Comparison of ENCODE assay signal across 12 cellular contexts in genomic region chr1:229325401-229325800, GRCh38. TPM values are rescaled to one million over a fixed set of nuclear protein-coding genes. Genes with fewer than 3 reads are reported as not detected.
A peak's percentile ranks its signal among the peaks of the same experiment; 100 is the strongest.
DNase-seq lines count a peak whose midpoint lies in the region; ATAC-seq, FAIRE-seq and TF ChIP-seq lines count a peak whose summit lies in the region.
"Had no signal": no experiment of that assay in that cellular context is flagged by ENCODE, and none has a peak within 500 bp of the region (broad histone marks: within the 10 kb centered on the region; RNA-seq: fewer than 3 reads in every experiment).

No MANE protein-coding gene starts in this region.

- H3K27ac Mint-ChIP-seq in CD14-positive monocyte (peak overlapping the region; percentile 41 to 80 (median 59)), GM23338 (no peak overlapping the region)
- peak overlapping the region; percentile 81 for H3K27ac Mint-ChIP-seq in activated T-helper 2 cell treated with anti-CD3 and anti-CD28 coated beads, Interferon-gamma antibody, Interleukin-2, Interleukin-4, amounts not matched to agents 10 μg/mL and 5 μg/mL and 100 μg/mL, durations not matched to agents 14 hours and 24 hours and 36 hours
- peak overlapping the region in 7 of 9 donors; percentile 81 to 96 (median 93) for H3K27ac Mint-ChIP-seq in naive thymus-derived CD4-positive, alpha-beta T cell
- H3K27ac Mint-ChIP-seq: activated naive CD8-positive, alpha-beta T cell treated with anti-CD3 and anti-CD28 coated beads, Interleukin-2, amount 10 ng/mL, durations not matched to agents 7 days and 5 days had no signal

- peaks cover 0 to 10% (median 5%) of the 10 kb centered on the region in 3 experiments for H3K36me3 ChIP-seq in naive thymus-derived CD4-positive, alpha-beta T cell (ENCODE audit: control insufficient read depth in 2 of 3, insufficient read depth in 3 of 3, low read length in 3 of 3)
- H3K36me3 ChIP-seq in GM23338 (ENCODE audit: insufficient read depth): peaks cover 18% of the 10 kb centered on the region

- no peaks in the 10 kb centered on the region for H3K4me1 ChIP-seq in naive thymus-derived CD4-positive, alpha-beta T cell (ENCODE audit: control insufficient read depth in 2 of 2, insufficient read depth in 2 of 2, low read length in 2 of 2)
- H3K4me1 ChIP-seq in GM23338 (ENCODE audit: insufficient read depth): peaks cover 7% of the 10 kb centered on the region; the same call in 1 of the 2 replicates
- H3K4me1 ChIP-seq: thyroid gland had no signal

- no peak overlapping the region for H3K4me3 ChIP-seq in naive thymus-derived CD4-positive, alpha-beta T cell (ENCODE audit: low read length)
- H3K4me3 ChIP-seq in GM23338: no peak overlapping the region
- H3K4me3 ChIP-seq: hepatocyte, thyroid gland had no signal

- FAIRE-seq in GM19239 (lab: Jason Lieb, UNC): peak; percentile 18

- peaks cover 67 to 71% of the 10 kb centered on the region in 2 donors for H3K36me3 Mint-ChIP-seq in CD14-positive monocyte
- peaks cover 63% of the 10 kb centered on the region for H3K36me3 Mint-ChIP-seq in activated T-helper 2 cell treated with anti-CD3 and anti-CD28 coated beads, Interferon-gamma antibody, Interleukin-2, Interleukin-4, amounts not matched to agents 10 μg/mL and 5 μg/mL and 100 μg/mL, durations not matched to agents 14 hours and 24 hours and 36 hours (ENCODE audit: low read depth)
- peaks cover 3 to 36% (median 19%) of the 10 kb centered on the region in 5 donors for H3K36me3 Mint-ChIP-seq in naive thymus-derived CD4-positive, alpha-beta T cell
- H3K36me3 Mint-ChIP-seq in GM23338 (ENCODE audit: low read depth): 0 out of 3 replicates have a peak, but pooled peaks cover 4% of the 10 kb centered on the region

- H3K4me2 ChIP-seq in GM23338: no peak overlapping the region
- H3K4me2 ChIP-seq: hepatocyte had no signal

- no peak overlapping the region for H3K4me3 Mint-ChIP-seq in CD14-positive monocyte
- H3K4me3 Mint-ChIP-seq in activated T-helper 2 cell treated with anti-CD3 and anti-CD28 coated beads, Interferon-gamma antibody, Interleukin-2, Interleukin-4, amounts not matched to agents 10 μg/mL and 5 μg/mL and 100 μg/mL, durations not matched to agents 14 hours and 24 hours and 36 hours (ENCODE audit: low read depth): no peak overlapping the region
- peak overlapping the region in 8 of 10 donors; percentile 0 to 81 (median 75) for H3K4me3 Mint-ChIP-seq in naive thymus-derived CD4-positive, alpha-beta T cell
- H3K4me3 Mint-ChIP-seq in GM23338: no peak overlapping the region
- H3K4me3 Mint-ChIP-seq: activated naive CD8-positive, alpha-beta T cell treated with anti-CD3 and anti-CD28 coated beads, Interleukin-2, amount 10 ng/mL, durations not matched to agents 7 days and 5 days had no signal

- no peak overlapping the region for H3K27ac ChIP-seq in naive thymus-derived CD4-positive, alpha-beta T cell (ENCODE audit: low read depth, low read length)
- H3K27ac ChIP-seq in GM23338 (ENCODE audit: low read depth): no peak overlapping the region
- H3K27ac ChIP-seq: hepatocyte, thyroid gland had no signal

- no peaks in the 10 kb centered on the region for H3K9me2 ChIP-seq in GM23338 (ENCODE audit: insufficient read depth)

- H3K79me2 ChIP-seq in GM23338 (replicated peaks; ENCODE audit: insufficient read depth): peaks cover 2% of the 10 kb centered on the region; the same call in 1 of the 2 replicates
- H3K79me2 ChIP-seq: hepatocyte had no signal

- TF ChIP-seq CTCF in CD14-positive monocyte (IDR thresholded peaks at IDR 0.05) (no peak), GM23338 (conservative IDR thresholded peaks at IDR 0.05; ENCODE audit: low read depth in 2 of 2) (no peak)

- H2AFZ ChIP-seq in GM23338: no peak overlapping the region
- H2AFZ ChIP-seq: hepatocyte had no signal

- H3K9me3 Mint-ChIP-seq in CD14-positive monocyte (no peaks in the 10 kb centered on the region), GM23338 (no peaks in the 10 kb centered on the region)
- no peaks in the 10 kb centered on the region for H3K9me3 Mint-ChIP-seq in activated T-helper 2 cell treated with anti-CD3 and anti-CD28 coated beads, Interferon-gamma antibody, Interleukin-2, Interleukin-4, amounts not matched to agents 10 μg/mL and 5 μg/mL and 100 μg/mL, durations not matched to agents 14 hours and 24 hours and 36 hours
- no peaks in the 10 kb centered on the region for H3K9me3 Mint-ChIP-seq in naive thymus-derived CD4-positive, alpha-beta T cell
- H3K9me3 Mint-ChIP-seq: activated naive CD8-positive, alpha-beta T cell treated with anti-CD3 and anti-CD28 coated beads, Interleukin-2, amount 10 ng/mL, durations not matched to agents 7 days and 5 days had no signal

- no peaks in the 10 kb centered on the region for H3K9me3 ChIP-seq in naive thymus-derived CD4-positive, alpha-beta T cell (ENCODE audit: control insufficient read depth in 2 of 3, low read length in 3 of 3)
- H3K9me3 ChIP-seq: thyroid gland had no signal

- intact Hi-C loops in CD14-positive monocyte (cut with micrococcal nuclease): no loop called here
- intact Hi-C loops in activated T-helper 2 cell treated with anti-CD3 and anti-CD28 coated beads, Interferon-gamma antibody, Interleukin-2, Interleukin-4, amounts not matched to agents 10 μg/mL and 5 μg/mL and 100 μg/mL, durations not matched to agents 14 hours and 24 hours and 36 hours (cut with micrococcal nuclease): loop anchor here (2.0 to 5.0 kb wide), 2 partner anchors 13 to 38 kb away; no protein-coding TSS in a partner anchor
- intact Hi-C loops in naive thymus-derived CD4-positive, alpha-beta T cell (cut with micrococcal nuclease): loop anchor here in 1 of 2 donors (1.0 to 5.0 kb wide), 2 partner anchors 13 to 182 kb away; partner anchors contain the start of gene NUP133

- POLR2A ChIA-PET in naive thymus-derived CD4-positive, alpha-beta T cell (lab: Charles Lee): interaction anchor here (1.2 to 2.5 kb wide), 2 partner anchors 10 to 17 kb away, joined by 3 to 16 read pairs; partner anchors contain the start of gene CCSAP

- peaks cover 12% of the 10 kb centered on the region for H3K4me1 Mint-ChIP-seq in CD14-positive monocyte
- peaks cover 35% of the 10 kb centered on the region for H3K4me1 Mint-ChIP-seq in activated T-helper 2 cell treated with anti-CD3 and anti-CD28 coated beads, Interferon-gamma antibody, Interleukin-2, Interleukin-4, amounts not matched to agents 10 μg/mL and 5 μg/mL and 100 μg/mL, durations not matched to agents 14 hours and 24 hours and 36 hours (ENCODE audit: low read depth)
- H3K4me1 Mint-ChIP-seq in naive thymus-derived CD4-positive, alpha-beta T cell: peaks cover 0 to 38% (median 16%) of the 10 kb centered on the region in 7 donors
- H3K4me1 Mint-ChIP-seq in GM23338: peaks cover 10% of the 10 kb centered on the region

- H4K20me1 ChIP-seq in GM23338 (replicated peaks; ENCODE audit: insufficient read depth): no peaks in the 10 kb centered on the region; the same call in none of the 2 replicates

- ATAC-seq in naive thymus-derived CD4-positive, alpha-beta T cell: no peak
- ATAC-seq in GM23338: no peak

- no peaks in the 10 kb centered on the region for H3F3A ChIP-seq in GM23338 (replicated peaks; ENCODE audit: low read depth)

- H3K27me3 ChIP-seq in naive thymus-derived CD4-positive, alpha-beta T cell (ENCODE audit: control insufficient read depth in 2 of 2, insufficient read depth in 2 of 2, low read length in 2 of 2): no peaks in the 10 kb centered on the region
- no peaks in the 10 kb centered on the region for H3K27me3 ChIP-seq in GM23338 (ENCODE audit: insufficient read depth)
- H3K27me3 ChIP-seq: hepatocyte, thyroid gland had no signal

- H3K27me3 Mint-ChIP-seq in CD14-positive monocyte (ENCODE audit: low read depth in 3 of 3) (no peaks in the 10 kb centered on the region), GM23338 (ENCODE audit: insufficient read depth, low read depth, poor library complexity) (no peaks in the 10 kb centered on the region)
- no peaks in the 10 kb centered on the region for H3K27me3 Mint-ChIP-seq in activated T-helper 2 cell treated with anti-CD3 and anti-CD28 coated beads, Interferon-gamma antibody, Interleukin-2, Interleukin-4, amounts not matched to agents 10 μg/mL and 5 μg/mL and 100 μg/mL, durations not matched to agents 14 hours and 24 hours and 36 hours (ENCODE audit: low read depth)
- H3K27me3 Mint-ChIP-seq in naive thymus-derived CD4-positive, alpha-beta T cell: no peaks in the 10 kb centered on the region
- H3K27me3 Mint-ChIP-seq: activated naive CD8-positive, alpha-beta T cell treated with anti-CD3 and anti-CD28 coated beads, Interleukin-2, amount 10 ng/mL, durations not matched to agents 7 days and 5 days had no signal

- CTCF ChIA-PET in naive thymus-derived CD4-positive, alpha-beta T cell (lab: Charles Lee): no interaction called here

- DNase-seq in CD14-positive monocyte (ENCODE audit: low spot score) (no peak), GM19239 (ENCODE audit: insufficient read length, low spot score) (no peak), GM23338 (ENCODE audit: low spot score) (no peak), NCI-H187 treated with DMSO at 0.1 percent for 48 hours (lab: John Stamatoyannopoulos, UW) (no peak), NCI-H1694 (lab: John Stamatoyannopoulos, UW) (no peak)
- DNase-seq in activated T-helper 2 cell treated with anti-CD3 and anti-CD28 coated beads, Interferon-gamma antibody, Interleukin-2, Interleukin-4, amounts not matched to agents 10 μg/mL and 5 μg/mL and 100 μg/mL, durations not matched to agents 14 hours and 24 hours and 36 hours (ENCODE audit: low spot score): no peak
- DNase-seq in naive thymus-derived CD4-positive, alpha-beta T cell: no peak
- DNase-seq: activated naive CD8-positive, alpha-beta T cell treated with anti-CD3 and anti-CD28 coated beads, Interleukin-2, amount 10 ng/mL, durations not matched to agents 7 days and 5 days; erythroblast; T-helper 9 cell; thyroid gland had no signal

RNA-seq across cellular contexts. Expression of gene CCSAP, which starts 17.4 kb away (rescaled TPM):
- polyA plus RNA-seq in CD14-positive monocyte (1 to 10 TPM; 5.2 to 6.7 TPM), GM23338 (2016; fragmentation: Nextera tagmentation; extraction: Ambion mirVana) (3.9 and 4.2 TPM in 2 replicates)
- total RNA-seq in activated T-helper 2 cell treated with anti-CD3 and anti-CD28 coated beads, Interferon-gamma antibody, Interleukin-2, Interleukin-4, amounts not matched to agents 10 μg/mL and 5 μg/mL and 100 μg/mL, durations not matched to agents 14 hours and 24 hours and 36 hours: 12.3 and 13.1 TPM in 2 replicates
- total RNA-seq in naive thymus-derived CD4-positive, alpha-beta T cell: 10 to 100 TPM; 10.7 to 13.9 (median 13.4) TPM
- 1 to 10 TPM; 1.1 to 2.5 TPM for polyA plus RNA-seq in naive thymus-derived CD4-positive, alpha-beta T cell
- total RNA-seq in GM23338 (2014; rRNA removed; shearing (Covaris generic)): 13.3 and 13.4 TPM in 2 replicates

RNA-seq across cellular contexts. Expression of gene RAB4A, which starts 54.5 kb away (rescaled TPM):
- polyA plus RNA-seq in CD14-positive monocyte (10 to 100 TPM; 34.5 to 34.8 TPM), GM23338 (2016; fragmentation: Nextera tagmentation; extraction: Ambion mirVana) (49.4 and 50.8 TPM in 2 replicates)
- 25.7 and 30.7 TPM in 2 replicates for total RNA-seq in activated T-helper 2 cell treated with anti-CD3 and anti-CD28 coated beads, Interferon-gamma antibody, Interleukin-2, Interleukin-4, amounts not matched to agents 10 μg/mL and 5 μg/mL and 100 μg/mL, durations not matched to agents 14 hours and 24 hours and 36 hours
- 10 to 100 TPM; 24.0 to 47.9 (median 36.9) TPM for total RNA-seq in naive thymus-derived CD4-positive, alpha-beta T cell
- 10 to 100 TPM in 1 of 2 donors, 1 to 10 TPM in 1; 9.6 to 11.0 TPM for polyA plus RNA-seq in naive thymus-derived CD4-positive, alpha-beta T cell
- total RNA-seq in GM23338 (2014; rRNA removed; shearing (Covaris generic)): 25.9 and 37.5 TPM in 2 replicates

Comparison
In these comparisons a context has a peak if more than half of its experiments do, and no peak if none do; other contexts are left out.
1. H3K4me3 Mint-ChIP-seq: peak in naive thymus-derived CD4-positive, alpha-beta T cell (8 of 10); none in CD14-positive monocyte (0 of 2), activated T-helper 2 cell treated with anti-CD3 and anti-CD28 coated beads, Interferon-gamma antibody, Interleukin-2, Interleukin-4, amounts not matched to agents 10 μg/mL and 5 μg/mL and 100 μg/mL, durations not matched to agents 14 hours and 24 hours and 36 hours (single experiment) and GM23338 (single experiment).